ENCODE assay signal across 8 cellular contexts in genomic region chr6:50734488-50734887, GRCh38. TPM values are rescaled to one million over a fixed set of nuclear protein-coding genes. Genes with fewer than 3 reads are reported as not detected.
"Had no signal": no experiment of that assay in that cellular context is flagged by ENCODE, and none has a peak within 500 bp of the region (broad histone marks: within the 10 kb centered on the region; RNA-seq: fewer than 3 reads in every experiment).

No MANE protein-coding gene starts in this region.

- FAIRE-seq: G401.6, GM12891, GM12892, GM18507, GM19239 had no signal

- DNase-seq: GDM1, GF-D8 had no signal

RNA-seq across cellular contexts. Expression of gene TFAP2D, which starts 21.2 kb away (rescaled TPM):
- total RNA-seq: G401 had no signal
